ENCODE assay signal across 12 cellular contexts in the genomic region with DNA sequence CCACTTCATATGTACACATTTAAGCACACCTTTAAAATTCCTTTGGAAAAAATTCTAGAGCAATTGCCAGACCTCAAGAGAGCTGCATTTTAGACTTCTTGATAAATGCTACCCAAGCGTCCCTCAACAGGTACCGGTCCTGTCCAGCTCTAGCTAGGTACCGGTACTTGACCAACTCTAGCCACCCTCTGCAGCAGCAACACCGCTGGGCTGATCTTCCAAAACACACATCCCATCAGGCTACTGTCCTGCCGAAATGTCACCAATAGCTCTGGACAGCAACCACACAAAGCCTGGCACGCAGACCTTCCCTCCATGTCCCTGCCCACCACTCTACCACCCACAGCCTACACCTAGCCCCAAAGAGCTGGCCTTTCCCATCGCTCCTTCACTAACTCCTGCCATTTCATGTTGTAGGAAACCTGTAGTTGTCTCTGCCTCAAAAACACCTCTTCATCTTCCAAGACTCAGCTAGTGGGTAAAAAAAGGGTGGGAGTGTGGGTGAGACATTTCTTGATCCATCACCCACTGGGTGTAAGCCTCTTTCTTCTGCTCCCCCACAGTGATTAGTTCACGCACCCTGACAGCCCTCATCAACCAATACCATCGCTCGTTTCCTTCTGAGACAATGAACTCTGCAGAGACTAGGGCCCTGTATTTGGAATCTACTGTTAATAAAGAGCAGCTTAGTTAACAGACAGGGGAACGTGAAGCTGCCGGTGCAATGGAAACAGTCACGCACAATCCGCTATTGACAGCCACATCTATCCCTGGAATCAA. TPM values are rescaled to one million over a fixed set of nuclear protein-coding genes. Genes with fewer than 3 reads are reported as not detected.
A peak's percentile ranks its signal among the peaks of the same experiment; 100 is the strongest.
DNase-seq lines count a peak whose midpoint lies in the region; ATAC-seq, FAIRE-seq and TF ChIP-seq lines count a peak whose summit lies in the region.
"Had no signal": no experiment of that assay in that cellular context is flagged by ENCODE, and none has a peak within 500 bp of the region (broad histone marks: within the 10 kb centered on the region; RNA-seq: fewer than 3 reads in every experiment).

No MANE protein-coding gene starts in this region.

- no peak overlapping the region for H3K27ac ChIP-seq in CD4-positive, alpha-beta T cell (ENCODE audit: low read depth, low read length)
- H3K27ac ChIP-seq in ascending aorta (peak overlapping the region; percentile 52 to 71), WERI-Rb-1 (no peak overlapping the region), small intestine (ENCODE audit: low read depth in 1 of 2, low read length in 1 of 2) (no peak overlapping the region)
- H3K27ac ChIP-seq: ovary had no signal

- H3K27me3 Mint-ChIP-seq in CD4-positive, alpha-beta T cell: no peaks in the 10 kb centered on the region
- no peaks in the 10 kb centered on the region for H3K27me3 Mint-ChIP-seq in nephron (ENCODE audit: low read depth)

- H3K4me1 ChIP-seq in ascending aorta (peaks cover 21 to 78% of the 10 kb centered on the region in 2 donors), small intestine (ENCODE audit: control insufficient read depth in 2 of 2, insufficient read depth in 1 of 2, low read depth in 1 of 2, low read length in 1 of 2) (peaks cover 0 to 20% of the 10 kb centered on the region in 2 donors)

- peaks cover 88% of the 10 kb centered on the region for H3K4me1 Mint-ChIP-seq in CD4-positive, alpha-beta T cell (ENCODE audit: low read depth)
- peaks cover 82% of the 10 kb centered on the region for H3K4me1 Mint-ChIP-seq in nephron

- H3K9me3 ChIP-seq in CD4-positive, alpha-beta T cell (ENCODE audit: control insufficient read depth, low read length): no peaks in the 10 kb centered on the region
- H3K9me3 ChIP-seq in ascending aorta (no peaks in the 10 kb centered on the region), MG63 (no peaks in the 10 kb centered on the region), WERI-Rb-1 (ENCODE audit: severe bottlenecking) (no peaks in the 10 kb centered on the region), small intestine (ENCODE audit: control insufficient read depth, low read depth) (no peaks in the 10 kb centered on the region)
- H3K9me3 ChIP-seq: ovary had no signal

- POLR2A ChIA-PET in CD4-positive, alpha-beta T cell (lab: Charles Lee): interaction anchor here (1.0 to 1.2 kb wide), 2 partner anchors 50 to 51 kb away, joined by 3 to 5 read pairs; a partner anchor contains a TSS

- ATAC-seq in CD4-positive, alpha-beta T cell (ENCODE audit: poor library complexity): no peak

- no peaks in the 10 kb centered on the region for H3K9me3 Mint-ChIP-seq in CD4-positive, alpha-beta T cell
- no peaks in the 10 kb centered on the region for H3K9me3 Mint-ChIP-seq in nephron

- no peak for FAIRE-seq in small intestine (lab: Jason Lieb, UNC)
- FAIRE-seq: D721Med had no signal

- WGBS in small intestine, 3 donors: 94 to 96% (median 95%) methylated on average over 14 of the region's 14 CpGs

- H3K4me3 Mint-ChIP-seq in CD4-positive, alpha-beta T cell: peak overlapping the region; percentile 55
- H3K4me3 Mint-ChIP-seq in nephron: peak overlapping the region in 1 of 3 experiments; percentile 1

- H3K36me3 Mint-ChIP-seq in CD4-positive, alpha-beta T cell (ENCODE audit: low read depth): no peaks in the 10 kb centered on the region
- peaks cover 17% of the 10 kb centered on the region for H3K36me3 Mint-ChIP-seq in nephron (ENCODE audit: low read depth)

- CTCF ChIA-PET in CD4-positive, alpha-beta T cell (lab: Charles Lee): interaction anchor here (1.3 to 1.8 kb wide), 2 partner anchors 12 to 13 kb away, joined by 3 to 5 read pairs; no protein-coding TSS in a partner anchor

- H3K27me3 ChIP-seq in CD4-positive, alpha-beta T cell (ENCODE audit: control insufficient read depth, insufficient read depth, low read length): no peaks in the 10 kb centered on the region
- no peaks in the 10 kb centered on the region for H3K27me3 ChIP-seq in ascending aorta
- H3K27me3 ChIP-seq in MG63: no peaks in the 10 kb centered on the region
- no peaks in the 10 kb centered on the region for H3K27me3 ChIP-seq in WERI-Rb-1 (ENCODE audit: insufficient read depth, low read depth, severe bottlenecking)
- H3K27me3 ChIP-seq in small intestine (ENCODE audit: control insufficient read depth in 2 of 2, insufficient read depth in 2 of 2, low read length in 2 of 2): no peaks in the 10 kb centered on the region
- H3K27me3 ChIP-seq: ovary had no signal

- no peak for DNase-seq in CD4-positive, alpha-beta T cell
- no peak for DNase-seq in Jurkat, Clone E6-1 (ENCODE audit: low read depth, low spot score)
- DNase-seq in ascending aorta (ENCODE audit: low spot score in 2 of 2) (peak in 1 of 2 donors; percentile 60), MG63 (no peak), NCI-H1105 treated with DMSO at 0.1 percent for 48 hours (lab: John Stamatoyannopoulos, UW) (no peak), WERI-Rb-1 (no peak), small intestine (no peak)
- DNase-seq: NCI-H1092 treated with DMSO at 0.1 percent for 48 hours, Right ventricle myocardium superior had no signal

- TF ChIP-seq CTCF in CD4-positive, alpha-beta T cell (IDR thresholded peaks at IDR 0.05): no peak
- TF ChIP-seq CTCF in ascending aorta (IDR thresholded peaks at IDR 0.05): no peak
- TF ChIP-seq CTCF in nephron (IDR thresholded peaks at IDR 0.05; ENCODE audit: unreplicated experiment in 3 of 3): no peak
- no peak for TF ChIP-seq CTCF in WERI-Rb-1 (IDR thresholded peaks at IDR 0.05; ENCODE audit: low read depth, low read length)

- H3K27ac Mint-ChIP-seq in CD4-positive, alpha-beta T cell: peak overlapping the region; percentile 59
- peak overlapping the region in 2 of 3 experiments; percentile 38 to 46 for H3K27ac Mint-ChIP-seq in nephron

- intact Hi-C loops in CD4-positive, alpha-beta T cell (cut with DNase I, micrococcal nuclease): loop anchor here in 1 of 2 experiments (5.0 kb wide), 1 partner anchor 38 kb away; no protein-coding TSS in a partner anchor
- intact Hi-C loops in ascending aorta (cut with DNase I): no loop called here

- H3K4me3 ChIP-seq in Jurkat, Clone E6-1 (ENCODE audit: low read length): peak overlapping the region; percentile 41
- H3K4me3 ChIP-seq in ascending aorta (peak overlapping the region in 1 of 2 donors; percentile 12), MG63 (no peak overlapping the region), WERI-Rb-1 (ENCODE audit: low read depth, low read length) (no peak overlapping the region), small intestine (ENCODE audit: low read depth in 1 of 2, low read length in 2 of 2) (no peak overlapping the region)

- H3K36me3 ChIP-seq in ascending aorta (peaks cover 0 to 4% of the 10 kb centered on the region in 2 donors), MG63 (peaks cover 79% of the 10 kb centered on the region), WERI-Rb-1 (peaks cover 20% of the 10 kb centered on the region), small intestine (ENCODE audit: control insufficient read depth in 2 of 2, insufficient read depth in 2 of 2, low read length in 2 of 2) (peaks cover 0 to 4% of the 10 kb centered on the region in 2 donors)
- H3K36me3 ChIP-seq: ovary had no signal

RNA-seq across cellular contexts. Expression of a gene that starts 6.8 kb away (rescaled TPM):
- total RNA-seq in CD4-positive, alpha-beta T cell: 1 to 10 TPM; 5.8 to 6.7 TPM
- polyA plus RNA-seq in Jurkat, Clone E6-1 (2012; ENCODE audit: insufficient read depth, insufficient read length): 22.0 TPM
- total RNA-seq in ascending aorta: 47.4 TPM
- 9.5 and 11.0 TPM in 2 replicates for total RNA-seq in MG63 (2014; rRNA removed; shearing (Covaris generic); ENCODE audit: low replicate concordance)
- 1 to 10 TPM; 1.6 to 9.0 (median 3.0) TPM for polyA plus RNA-seq in small intestine

RNA-seq across cellular contexts. Expression of a gene that starts 32.2 kb away (rescaled TPM):
- total RNA-seq in CD4-positive, alpha-beta T cell: 10 to 100 TPM; 41.7 to 48.5 TPM
- 41.5 TPM for polyA plus RNA-seq in Jurkat, Clone E6-1 (2012; ENCODE audit: insufficient read depth, insufficient read length)
- 32.0 TPM for total RNA-seq in ascending aorta
- total RNA-seq in MG63 (2014; rRNA removed; shearing (Covaris generic); ENCODE audit: low replicate concordance): 131 and 133 TPM in 2 replicates
- 100 to 1,000 TPM; 123 to 148 (median 142) TPM for polyA plus RNA-seq in small intestine

RNA-seq across cellular contexts. Expression of a gene that starts 50.0 kb away (rescaled TPM):
- 100 to 1,000 TPM; 214 to 222 TPM for total RNA-seq in CD4-positive, alpha-beta T cell
- polyA plus RNA-seq in Jurkat, Clone E6-1 (2012; ENCODE audit: insufficient read depth, insufficient read length): 302 TPM
- 17.8 TPM for total RNA-seq in ascending aorta
- 134 and 190 TPM in 2 replicates for total RNA-seq in MG63 (2014; rRNA removed; shearing (Covaris generic); ENCODE audit: low replicate concordance)
- polyA plus RNA-seq in small intestine: 10 to 100 TPM; 72.1 to 82.7 (median 74.3) TPM

Comparison
In these comparisons a context has a peak if more than half of its experiments do, and no peak if none do; other contexts are left out.
1. H3K27ac ChIP-seq: peak in ascending aorta (2 of 2); none in CD4-positive, alpha-beta T cell (single experiment), WERI-Rb-1 (single experiment) and small intestine (0 of 2).